Comparison of ENCODE assay signal across 10 cellular contexts in the genomic region with DNA sequence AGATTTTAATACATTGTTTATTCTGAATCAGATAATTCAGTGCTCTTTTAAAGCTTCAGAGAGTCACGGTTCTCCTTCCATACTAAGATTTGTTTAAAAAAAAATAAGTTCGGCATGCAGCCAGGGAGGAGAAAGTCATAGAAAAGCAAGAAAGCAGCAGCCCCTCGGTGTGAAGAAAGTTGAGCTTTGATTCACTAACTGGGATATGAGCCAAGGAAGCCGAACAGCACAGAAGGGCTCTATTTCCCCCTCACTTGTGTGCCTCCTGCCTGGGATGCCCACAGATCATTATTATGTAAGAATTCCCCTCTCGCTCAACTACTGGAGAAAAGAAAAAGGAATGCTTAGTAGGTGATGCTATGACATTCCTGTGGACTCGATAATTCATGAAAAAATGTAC.
DNase-seq lines count a peak whose midpoint lies in the region; TF ChIP-seq lines count a peak whose summit lies in the region.
"Had no signal": no experiment of that assay in that cellular context is flagged by ENCODE, and none has a peak within 500 bp of the region (broad histone marks: within the 10 kb centered on the region; RNA-seq: fewer than 3 reads in every experiment).

No MANE protein-coding gene starts in this region.

- H3K27me3 ChIP-seq in PC-9 (ENCODE audit: insufficient read depth, low read depth): no peaks in the 10 kb centered on the region
- H3K27me3 ChIP-seq: vagina had no signal

- no peaks in the 10 kb centered on the region for H3K9me3 ChIP-seq in PC-9 (ENCODE audit: insufficient read depth, low read depth)
- H3K9me3 ChIP-seq: vagina had no signal

- intact Hi-C loops in PC-9 (cut with micrococcal nuclease; ENCODE audit: unreplicated experiment): no loop called here

- no peaks in the 10 kb centered on the region for H3F3A ChIP-seq in PC-9 (ENCODE audit: insufficient read depth, low read depth)

- H3K79me2 ChIP-seq in PC-9 (ENCODE audit: low read depth): no peaks in the 10 kb centered on the region

- no peaks in the 10 kb centered on the region for H4K20me1 ChIP-seq in PC-9 (ENCODE audit: insufficient read depth)

- H3K4me3 ChIP-seq in AG10803 (ENCODE audit: low read length): no peak overlapping the region
- no peak overlapping the region for H3K4me3 ChIP-seq in PC-9
- H3K4me3 ChIP-seq: vagina had no signal

- no peak overlapping the region for H3K4me2 ChIP-seq in PC-9

- no peak overlapping the region for H2AFZ ChIP-seq in PC-9

- CTCF ChIA-PET in PC-9 (lab: Charles Lee): no interaction called here

- H3K4me1 ChIP-seq in PC-9 (replicated peaks; ENCODE audit: insufficient read depth): no peaks in the 10 kb centered on the region
- H3K4me1 ChIP-seq: vagina had no signal

- no peak for TF ChIP-seq CTCF in AG10803 (conservative IDR thresholded peaks at IDR 0.05; ENCODE audit: low read length)
- TF ChIP-seq CTCF in PC-9 (conservative IDR thresholded peaks at IDR 0.05): no peak

- H3K9me2 ChIP-seq in PC-9 (ENCODE audit: insufficient read depth): no peaks in the 10 kb centered on the region

- no peak overlapping the region for H3K27ac ChIP-seq in PC-9
- H3K27ac ChIP-seq: vagina had no signal

- peak; percentile 92 for DNase-seq in AG10803 (ENCODE audit: low read depth)
- DNase-seq in NCI-H524 (lab: John Stamatoyannopoulos, UW): peak; percentile 46 to 76
- peak; percentile 18 for DNase-seq in dermis blood vessel endothelial cell
- DNase-seq in middle frontal gyrus (ENCODE audit: extremely low spot score, low spot score): peak; percentile 41
- DNase-seq in NCI-H69 (lab: John Stamatoyannopoulos, UW): no peak
- DNase-seq in NAMALWA (ENCODE audit: low spot score): no peak
- no peak for DNase-seq in DMS53 treated with DMSO at 0.1 percent for 48 hours (lab: John Stamatoyannopoulos, UW; ENCODE audit: unreplicated experiment)
- DNase-seq in PC-9: no peak
- DNase-seq: Karpas-422 had no signal

- BruUV-seq in PC-9 (replicated peaks; lab: Mats Ljungman, UMichigan): no TSS peak

- POLR2A ChIA-PET in PC-9 (lab: Charles Lee; ENCODE audit: unreplicated experiment): no interaction called here

- peaks cover 12% of the 10 kb centered on the region; the same call in 1 of the 2 replicates for H3K36me3 ChIP-seq in PC-9 (ENCODE audit: low read depth)

Comparison
In these comparisons a context has a peak if more than half of its experiments do, and no peak if none do; other contexts are left out.
1. DNase-seq: peak in AG10803 (single experiment), NCI-H524 (2 of 2), dermis blood vessel endothelial cell (single experiment) and middle frontal gyrus (single experiment); none in NCI-H69 (single experiment), NAMALWA (single experiment), DMS53 treated with DMSO at 0.1 percent for 48 hours (single experiment) and PC-9 (0 of 2).